In the genomic region with DNA sequence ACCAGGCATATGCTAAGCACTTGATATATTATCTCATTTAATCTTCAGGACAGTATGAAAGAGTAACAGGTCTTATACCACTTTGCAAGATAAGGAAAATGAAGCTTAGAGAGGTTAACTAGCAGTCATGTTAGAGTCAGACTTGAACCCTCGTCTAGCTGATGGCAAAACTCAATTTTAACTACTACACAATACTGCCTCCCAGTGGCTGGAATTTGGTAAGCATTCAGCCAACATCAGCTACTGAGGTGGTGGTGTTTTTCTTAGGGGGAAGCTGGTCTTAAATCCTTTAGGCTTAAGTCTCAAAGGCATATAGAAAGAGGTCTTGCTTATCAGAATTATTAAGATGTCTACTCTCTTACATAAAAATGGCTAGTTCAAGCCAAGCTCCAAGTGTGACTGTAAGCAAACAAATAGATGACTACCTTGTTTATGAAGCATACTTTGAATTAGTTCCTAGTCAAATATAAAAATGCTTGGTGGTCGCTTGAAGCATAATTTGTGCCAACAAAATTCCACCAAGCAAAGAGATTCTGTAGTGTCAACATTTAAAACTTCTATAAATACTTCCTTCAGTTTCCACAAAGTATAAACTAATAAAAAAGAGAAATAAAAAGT, we compare ENCODE assay signal across 8 cellular contexts.
A peak's percentile ranks its signal among the peaks of the same experiment; 100 is the strongest.
DNase-seq lines count a peak whose midpoint lies in the region; ATAC-seq, FAIRE-seq and TF ChIP-seq lines count a peak whose summit lies in the region.

No MANE protein-coding gene starts in this region.

- H3K36me3 ChIP-seq in left ventricle myocardium inferior (no peaks in the 10 kb centered on the region), suprapubic skin (no peaks in the 10 kb centered on the region)

- TF ChIP-seq CTCF in D721Med (IDR thresholded peaks at IDR 0.05; ENCODE audit: insufficient read depth, missing control alignments) (peak; percentile 60), left ventricle myocardium inferior (IDR thresholded peaks at IDR 0.05; ENCODE audit: borderline replicate concordance) (peak; percentile 68), suprapubic skin (IDR thresholded peaks at IDR 0.05) (peak; percentile 10 to 36)

- H3K27ac ChIP-seq in left ventricle myocardium inferior (replicated peaks) (no peak overlapping the region), suprapubic skin (no peak overlapping the region)

- H3K9me3 ChIP-seq in left ventricle myocardium inferior (replicated peaks) = no peaks in the 10 kb centered on the region
- H3K9me3 ChIP-seq in suprapubic skin = no peaks in the 10 kb centered on the region

- DNase-seq in D721Med (ENCODE audit: insufficient read length, low spot score) (no peak), HT1080 (ENCODE audit: low read depth) (peak; percentile 31), left ventricle myocardium inferior (no peak), suprapubic skin (ENCODE audit: low spot score in 2 of 2) (no peak)
- no peak for DNase-seq in activated T-cell treated with anti-CD3 and anti-CD28 coated beads, Interleukin-2, amount 50 U/mL, for 72 hours

- no peak for TF ChIP-seq POLR2A in suprapubic skin (IDR thresholded peaks at IDR 0.05)

- H3K27me3 ChIP-seq in left ventricle myocardium inferior (ENCODE audit: low read depth) = no peaks in the 10 kb centered on the region
- peaks cover 4% of the 10 kb centered on the region for H3K27me3 ChIP-seq in suprapubic skin

- H3K4me3 ChIP-seq in left ventricle myocardium inferior = no peak overlapping the region
- H3K4me3 ChIP-seq in suprapubic skin = no peak overlapping the region

- peaks cover 2% of the 10 kb centered on the region in 2 donors for H3K9me3 Mint-ChIP-seq in activated T-cell treated with anti-CD3 and anti-CD28 coated beads, Interleukin-2, amount 50 U/mL, for 72 hours

- H3K27me3 Mint-ChIP-seq in activated T-cell treated with anti-CD3 and anti-CD28 coated beads, Interleukin-2, amount 50 U/mL, for 72 hours (ENCODE audit: low read depth) = no peaks in the 10 kb centered on the region

- H3K4me3 Mint-ChIP-seq in activated T-cell treated with anti-CD3 and anti-CD28 coated beads, Interleukin-2, amount 50 U/mL, for 72 hours = no peak overlapping the region

- no peak for TF ChIP-seq EP300 in suprapubic skin (IDR thresholded peaks at IDR 0.05)

- H3K27ac Mint-ChIP-seq in activated T-cell treated with anti-CD3 and anti-CD28 coated beads, Interleukin-2, amount 50 U/mL, for 72 hours = no peak overlapping the region

- ATAC-seq in GM19452 (IDR thresholded peaks at IDR 0.05; ENCODE audit: unreplicated experiment) (peak; percentile 78), HG03045 (IDR thresholded peaks at IDR 0.05; ENCODE audit: unreplicated experiment) (no peak)
- no peak for ATAC-seq in activated T-cell treated with anti-CD3 and anti-CD28 coated beads, Interleukin-2, amount 50 U/mL, for 72 hours (replicated peaks in 1 of 2)

- H3K4me1 ChIP-seq in left ventricle myocardium inferior = no peaks in the 10 kb centered on the region
- H3K4me1 ChIP-seq in suprapubic skin = no peaks in the 10 kb centered on the region

- H3K36me3 Mint-ChIP-seq in activated T-cell treated with anti-CD3 and anti-CD28 coated beads, Interleukin-2, amount 50 U/mL, for 72 hours (ENCODE audit: insufficient read depth in 2 of 2) = peaks cover 0 to 3% of the 10 kb centered on the region in 2 donors

- FAIRE-seq in D721Med (lab: Jason Lieb, UNC) (peak; percentile 16), TTC549 (lab: Jason Lieb, UNC) (peak; percentile 41)

- WGBS in suprapubic skin = 32% methylated on average over 2 of the region's 2 CpGs

- intact Hi-C loops in left ventricle myocardium inferior (cut with micrococcal nuclease) = loop anchor here (10.0 kb wide), 1 partner anchor 716 kb away; no protein-coding TSS in a partner anchor

- H3K4me1 Mint-ChIP-seq in activated T-cell treated with anti-CD3 and anti-CD28 coated beads, Interleukin-2, amount 50 U/mL, for 72 hours (ENCODE audit: low read depth) = no peaks in the 10 kb centered on the region
